Comparison of ENCODE assay signal across 16 cellular contexts in genomic region chr7:51639661-51640340, GRCh38.
"Had no signal": no experiment of that assay in that cellular context is flagged by ENCODE, and none has a peak within 500 bp of the region (broad histone marks: within the 10 kb centered on the region; RNA-seq: fewer than 3 reads in every experiment).

No MANE protein-coding gene starts in this region.

- H3K4me3 Mint-ChIP-seq: activated CD8-positive, alpha-beta memory T cell treated with anti-CD3 and anti-CD28 coated beads, Interleukin-2, amount 10 ng/mL, durations not matched to agents 7 days and 5 days; activated naive CD8-positive, alpha-beta T cell treated with anti-CD3 and anti-CD28 coated beads for 36 hours; activated T-cell treated with anti-CD3 and anti-CD28 coated beads, Interleukin-2, amount 50 U/mL, for 4 hours; nephron; stimulated activated naive CD8-positive, alpha-beta T cell treated with anti-CD3 and anti-CD28 coated beads, Interleukin-15, amount 100 ng/mL, for 72 hours had no signal

- H3K27me3 Mint-ChIP-seq: activated CD8-positive, alpha-beta memory T cell treated with anti-CD3 and anti-CD28 coated beads, Interleukin-2, amount 10 ng/mL, durations not matched to agents 7 days and 5 days; activated naive CD8-positive, alpha-beta T cell treated with anti-CD3 and anti-CD28 coated beads for 36 hours; stimulated activated naive CD8-positive, alpha-beta T cell treated with anti-CD3 and anti-CD28 coated beads, Interleukin-15, amount 100 ng/mL, for 72 hours had no signal

- H3K4me3 ChIP-seq: coronary artery, testis had no signal

- H3K27ac ChIP-seq: coronary artery, testis had no signal

- FAIRE-seq: TTC549 had no signal

- H3K4me1 Mint-ChIP-seq: activated CD8-positive, alpha-beta memory T cell treated with anti-CD3 and anti-CD28 coated beads, Interleukin-2, amount 10 ng/mL, durations not matched to agents 7 days and 5 days; activated naive CD8-positive, alpha-beta T cell treated with anti-CD3 and anti-CD28 coated beads for 36 hours; nephron; stimulated activated naive CD8-positive, alpha-beta T cell treated with anti-CD3 and anti-CD28 coated beads, Interleukin-15, amount 100 ng/mL, for 72 hours had no signal

- DNase-seq: activated CD4-positive, alpha-beta T cell treated with anti-CD3 and anti-CD28 coated beads, Interleukin-2, amount 50 U/mL, for 48 hours; activated CD8-positive, alpha-beta memory T cell treated with anti-CD3 and anti-CD28 coated beads, Interleukin-2, amount 10 ng/mL, durations not matched to agents 7 days and 5 days; activated gamma-delta T cell treated with Interleukin-2 at 50 U/mL for 16 hours; activated naive CD8-positive, alpha-beta T cell treated with anti-CD3 and anti-CD28 coated beads for 36 hours; activated T-cell treated with anti-CD3 and anti-CD28 coated beads, Interleukin-2, amount 50 U/mL, for 4 hours; effector CD4-positive, alpha-beta T cell; foreskin melanocyte; stimulated activated CD4-positive, alpha-beta T cell treated with anti-CD3 and anti-CD28 coated beads, Interleukin-4, amount 100 ng/mL, for 24 hours; stimulated activated naive CD8-positive, alpha-beta T cell treated with anti-CD3 and anti-CD28 coated beads, Interleukin-15, amount 100 ng/mL, for 72 hours; T-helper 2 cell; testis had no signal

- H3K36me3 Mint-ChIP-seq: activated CD8-positive, alpha-beta memory T cell treated with anti-CD3 and anti-CD28 coated beads, Interleukin-2, amount 10 ng/mL, durations not matched to agents 7 days and 5 days; activated naive CD8-positive, alpha-beta T cell treated with anti-CD3 and anti-CD28 coated beads for 36 hours had no signal

- H3K27ac Mint-ChIP-seq: activated CD8-positive, alpha-beta memory T cell treated with anti-CD3 and anti-CD28 coated beads, Interleukin-2, amount 10 ng/mL, durations not matched to agents 7 days and 5 days; activated naive CD8-positive, alpha-beta T cell treated with anti-CD3 and anti-CD28 coated beads for 36 hours; nephron; stimulated activated naive CD8-positive, alpha-beta T cell treated with anti-CD3 and anti-CD28 coated beads, Interleukin-15, amount 100 ng/mL, for 72 hours had no signal

- H3K4me1 ChIP-seq: testis had no signal

- H3K27me3 ChIP-seq: testis had no signal

- H3K9me3 Mint-ChIP-seq: activated naive CD8-positive, alpha-beta T cell treated with anti-CD3 and anti-CD28 coated beads for 36 hours; activated T-cell treated with anti-CD3 and anti-CD28 coated beads, Interleukin-2, amount 50 U/mL, for 4 hours; nephron; stimulated activated naive CD8-positive, alpha-beta T cell treated with anti-CD3 and anti-CD28 coated beads, Interleukin-15, amount 100 ng/mL, for 72 hours had no signal

- ATAC-seq: activated CD4-positive, CD25-positive, alpha-beta regulatory T cell treated with anti-CD3 and anti-CD28 coated beads, Interleukin-2, amount 50 U/mL, for 24 hours; activated CD8-positive, alpha-beta memory T cell treated with anti-CD3 and anti-CD28 coated beads, Interleukin-2, amount 10 ng/mL, durations not matched to agents 7 days and 5 days; activated T-cell treated with anti-CD3 and anti-CD28 coated beads, Interleukin-2, amount 50 U/mL, for 4 hours; left lobe of liver; stimulated activated naive CD8-positive, alpha-beta T cell treated with anti-CD3 and anti-CD28 coated beads, Interleukin-15, amount 100 ng/mL, for 72 hours had no signal

- H3K9me3 ChIP-seq: testis had no signal
